ENCODE assay signal across 9 cellular contexts in genomic region chr2:24926602-24927252, GRCh38. TPM values are rescaled to one million over a fixed set of nuclear protein-coding genes. Genes with fewer than 3 reads are reported as not detected.
DNase-seq lines count a peak whose midpoint lies in the region; ATAC-seq, FAIRE-seq and TF ChIP-seq lines count a peak whose summit lies in the region.
"Had no signal": no experiment of that assay in that cellular context is flagged by ENCODE, and none has a peak within 500 bp of the region (broad histone marks: within the 10 kb centered on the region; RNA-seq: fewer than 3 reads in every experiment).

No MANE protein-coding gene starts in this region.

- no peak for TF ChIP-seq CTCF in NB4 (IDR thresholded peaks at IDR 0.05; ENCODE audit: low read depth, low read length)
- TF ChIP-seq CTCF in astrocyte (IDR thresholded peaks at IDR 0.05; ENCODE audit: insufficient read depth, low read depth, low read length) = no peak
- no peak for TF ChIP-seq CTCF in liver (IDR thresholded peaks at IDR 0.05; ENCODE audit: low read depth, low read length, missing input control)

- H3K79me2 ChIP-seq in astrocyte (ENCODE audit: insufficient read depth, low read length) (no peaks in the 10 kb centered on the region), Karpas-422 (ENCODE audit: low read length) (no peaks in the 10 kb centered on the region)

- H3K27me3 Mint-ChIP-seq in astrocyte (ENCODE audit: low read depth, unreplicated experiment) = peaks cover 12% of the 10 kb centered on the region

- H3K27ac ChIP-seq in astrocyte (ENCODE audit: low read depth, low read length) (no peak overlapping the region), liver (ENCODE audit: low read depth in 1 of 2, low read length in 2 of 2) (no peak overlapping the region), Karpas-422 (ENCODE audit: low read length) (no peak overlapping the region)

- H3K27me3 ChIP-seq in astrocyte (ENCODE audit: insufficient read depth, low read length) (no peaks in the 10 kb centered on the region), liver (ENCODE audit: control insufficient read depth in 4 of 4, insufficient read depth in 4 of 4, low read length in 3 of 4) (peaks cover 0 to 2% (median 0%) of the 10 kb centered on the region in 4 donors), Karpas-422 (ENCODE audit: low read length) (no peaks in the 10 kb centered on the region)

- H3K27ac Mint-ChIP-seq in astrocyte (ENCODE audit: unreplicated experiment) = no peak overlapping the region

- TF ChIP-seq POLR2A in NB4 (IDR thresholded peaks at IDR 0.05; ENCODE audit: extremely low read depth, insufficient read length) = no peak

- H2AFZ ChIP-seq in astrocyte (ENCODE audit: low read depth, low read length) (peak overlapping the region; percentile 66), Karpas-422 (ENCODE audit: low read length) (no peak overlapping the region)

- H3K9ac ChIP-seq in astrocyte (ENCODE audit: low read length) = peak overlapping the region; percentile 2
- no peak overlapping the region for H3K9ac ChIP-seq in liver (ENCODE audit: low read depth in 1 of 2, low read length in 2 of 2)
- H3K9ac ChIP-seq in Karpas-422 (ENCODE audit: low read length) = no peak overlapping the region

- no peaks in the 10 kb centered on the region for H3K9me3 ChIP-seq in astrocyte (ENCODE audit: insufficient read depth, low read depth, low read length)
- H3K9me3 ChIP-seq in liver (ENCODE audit: control insufficient read depth in 4 of 4, low read length in 3 of 4) = no peaks in the 10 kb centered on the region
- H3K9me3 ChIP-seq in Karpas-422 (ENCODE audit: low read length) = no peaks in the 10 kb centered on the region

- H3K4me3 Mint-ChIP-seq in astrocyte (ENCODE audit: unreplicated experiment) = no peak overlapping the region

- H3K4me1 ChIP-seq in astrocyte (ENCODE audit: insufficient read depth, low read length) = peaks cover 8% of the 10 kb centered on the region
- H3K4me1 ChIP-seq in liver (ENCODE audit: control insufficient read depth in 4 of 4, insufficient read depth in 4 of 4, low read length in 3 of 4) = peaks cover 0 to 3% (median 0%) of the 10 kb centered on the region in 4 donors
- peaks cover 15% of the 10 kb centered on the region for H3K4me1 ChIP-seq in Karpas-422 (ENCODE audit: low read length)

- TF ChIP-seq RAD21 in liver (IDR thresholded peaks at IDR 0.05) = no peak

- H3K4me1 Mint-ChIP-seq in astrocyte (ENCODE audit: low read depth, unreplicated experiment) = peaks cover 8% of the 10 kb centered on the region

- DNase-seq in NB4 (ENCODE audit: low read depth) (peak; percentile 16), astrocyte (ENCODE audit: low read depth) (no peak), HT-29 (ENCODE audit: low spot score) (no peak), Karpas-422 (no peak), NCI-H2107 (lab: John Stamatoyannopoulos, UW) (no peak)
- DNase-seq in stimulated activated CD8-positive, alpha-beta memory T cell treated with anti-CD3 and anti-CD28 coated beads, Interleukin-4, amount 100 ng/mL, for 48 hours = peak; percentile 62

- WGBS in liver = 26% methylated on average over 33 of the region's 33 CpGs

- no peaks in the 10 kb centered on the region for H3K36me3 ChIP-seq in astrocyte (ENCODE audit: insufficient read depth, low read length)
- no peaks in the 10 kb centered on the region for H3K36me3 ChIP-seq in liver (ENCODE audit: control insufficient read depth in 4 of 4, insufficient read depth in 3 of 4, low read depth in 1 of 4, low read length in 3 of 4)
- no peaks in the 10 kb centered on the region for H3K36me3 ChIP-seq in Karpas-422 (ENCODE audit: insufficient read depth, low read length)

- H4K20me1 ChIP-seq in astrocyte (ENCODE audit: insufficient read depth, low read length) (no peaks in the 10 kb centered on the region), Karpas-422 (ENCODE audit: insufficient read depth, low read depth, low read length) (no peaks in the 10 kb centered on the region)

- no peaks in the 10 kb centered on the region for H3K36me3 Mint-ChIP-seq in astrocyte (ENCODE audit: low read depth, unreplicated experiment)

- no peaks in the 10 kb centered on the region for H3K9me3 Mint-ChIP-seq in astrocyte (ENCODE audit: unreplicated experiment)

- no peak overlapping the region for H3K4me3 ChIP-seq in NB4 (ENCODE audit: low read depth, low read length)
- H3K4me3 ChIP-seq in astrocyte (ENCODE audit: insufficient read depth, low read depth, low read length) = no peak overlapping the region
- no peak overlapping the region for H3K4me3 ChIP-seq in liver (ENCODE audit: low read depth in 1 of 3, low read length in 3 of 3)
- H3K4me3 ChIP-seq in Karpas-422 (ENCODE audit: low read length) = no peak overlapping the region

- FAIRE-seq in astrocyte (lab: Jason Lieb, UNC) = no peak
- FAIRE-seq: frontal cortex had no signal

- H3K9me2 ChIP-seq in Karpas-422 (replicated peaks; ENCODE audit: insufficient read depth, low read length) = no peaks in the 10 kb centered on the region

- H3K4me2 ChIP-seq in astrocyte (ENCODE audit: low read length) (peak overlapping the region; percentile 37), Karpas-422 (ENCODE audit: low read depth, low read length, poor library complexity, severe bottlenecking) (no peak overlapping the region)

- no peak for ATAC-seq in HG03342 (IDR thresholded peaks at IDR 0.05; ENCODE audit: unreplicated experiment)

TF ChIP-seq in liver, 16 proteins besides CTCF, POLR2A, EP300 and RAD21:
- TF ChIP-seq SP1 (IDR thresholded peaks at IDR 0.05) (no peak), NR2F2 (IDR thresholded peaks at IDR 0.05) (peak; percentile 20)
TF ChIP-seq in liver: peak in this region for 1.

RNA-seq across cellular contexts. Expression of gene ADCY3, which starts 6.7 kb away (rescaled TPM):
- total RNA-seq in astrocyte (12.5 and 20.5 TPM in 2 replicates), liver (1 to 10 TPM; 7.1 to 8.4 TPM)
- polyA plus RNA-seq in liver = 1 to 10 TPM in 1 of 2 donors, under 1 TPM in 1; 0.99 to 5.6 TPM
- total RNA-seq in HT-29 (2014; rRNA removed; shearing (Covaris generic)) = 78.1 and 80.7 TPM in 2 replicates
- 57.6 and 58.4 TPM in 2 replicates for total RNA-seq in Karpas-422 (2014; rRNA removed; shearing (Covaris generic); ENCODE audit: low replicate concordance)

RNA-seq across cellular contexts. Expression of gene DNAJC27, which starts 45.0 kb away (rescaled TPM):
- total RNA-seq in astrocyte (3.1 and 3.5 TPM in 2 replicates), liver (1 to 10 TPM; 3.6 to 5.1 TPM)
- 1 to 10 TPM in 1 of 2 donors, under 1 TPM in 1; 0.95 to 2.7 TPM for polyA plus RNA-seq in liver
- 0.89 and 0.92 TPM in 2 replicates for total RNA-seq in HT-29 (2014; rRNA removed; shearing (Covaris generic))
- 6.3 and 6.7 TPM in 2 replicates for total RNA-seq in Karpas-422 (2014; rRNA removed; shearing (Covaris generic); ENCODE audit: low replicate concordance)

Comparison
In these comparisons a context has a peak if more than half of its experiments do, and no peak if none do; other contexts are left out.
1. DNase-seq: peak in NB4 (single experiment) and stimulated activated CD8-positive, alpha-beta memory T cell treated with anti-CD3 and anti-CD28 coated beads, Interleukin-4, amount 100 ng/mL, for 48 hours (single experiment); none in astrocyte (single experiment), HT-29 (single experiment), Karpas-422 (single experiment) and NCI-H2107 (single experiment).